Comparison of ENCODE assay signal across 1 cellular context in the genomic region with DNA sequence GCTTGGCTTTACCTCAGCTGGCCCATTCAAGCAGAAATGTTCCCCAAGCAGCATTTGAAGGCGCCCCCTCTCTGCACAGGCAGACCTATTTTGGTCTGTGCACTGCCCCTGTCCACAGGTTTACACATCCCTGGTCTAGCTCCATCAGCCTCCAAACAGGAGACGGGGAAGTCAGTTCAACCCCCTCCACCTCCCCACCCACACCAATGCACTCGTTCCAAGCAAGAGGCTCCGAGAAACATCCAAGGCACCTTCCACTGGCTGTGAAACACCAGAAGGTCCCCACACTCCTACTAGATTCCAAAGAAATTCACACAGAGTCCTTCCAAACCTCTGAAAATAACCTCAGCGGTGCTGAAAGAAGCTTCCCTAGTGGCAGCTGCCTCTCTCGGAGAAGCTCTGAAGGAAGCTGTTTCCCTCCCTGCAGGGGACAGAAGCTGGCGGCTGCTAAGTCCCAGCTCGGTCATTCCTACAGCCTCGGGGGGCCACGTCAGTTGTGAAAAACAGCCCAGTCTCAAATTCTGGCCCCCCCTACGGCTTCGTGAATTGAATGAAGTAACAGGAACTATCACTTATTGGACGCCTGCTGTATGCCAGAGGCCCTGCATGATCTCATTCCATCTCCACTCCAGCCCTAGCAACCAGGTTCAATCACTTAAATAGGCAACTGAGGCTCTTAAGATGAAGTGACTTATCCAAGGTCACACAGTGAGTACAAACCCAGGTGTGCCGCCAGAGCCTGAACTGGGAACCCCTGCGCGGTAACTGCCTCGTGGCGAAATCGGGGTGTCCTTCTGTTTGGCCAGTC.
A peak's percentile ranks its signal among the peaks of the same experiment; 100 is the strongest.
TF ChIP-seq lines count a peak whose summit lies in the region.

No MANE protein-coding gene starts in this region.

TF ChIP-seq in HepG2, 621 proteins besides CTCF, POLR2A, EP300 and RAD21 (continued from another document):
- TF ChIP-seq U2AF2 (IDR thresholded peaks at IDR 0.05; ENCODE audit: low read depth, low read length) (no peak), ZNF138 (CRISPR knock-in tag; IDR thresholded peaks at IDR 0.05; ENCODE audit: low read depth) (peak; percentile 27; the same call in 1 of the 2 replicates)
- TF ChIP-seq, protein P1, sequence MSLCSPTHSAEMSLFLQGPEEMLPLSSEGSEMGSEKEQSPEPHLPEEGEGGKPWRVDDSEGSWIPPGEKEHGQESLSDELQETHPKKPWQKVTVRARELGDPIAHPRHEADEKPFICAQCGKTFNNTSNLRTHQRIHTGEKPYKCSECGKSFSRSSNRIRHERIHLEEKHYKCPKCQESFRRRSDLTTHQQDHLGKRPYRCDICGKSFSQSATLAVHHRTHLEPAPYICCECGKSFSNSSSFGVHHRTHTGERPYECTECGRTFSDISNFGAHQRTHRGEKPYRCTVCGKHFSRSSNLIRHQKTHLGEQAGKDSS (CRISPR knock-in tag; IDR thresholded peaks at IDR 0.05; ENCODE audit: borderline replicate concordance, low read depth), result no peak
